In genomic region chr11:121328213-121328966, GRCh38 we compare ENCODE assay signal across 1 cellular context.
TF ChIP-seq lines count a peak whose summit lies in the region.

No MANE protein-coding gene starts in this region.

TF ChIP-seq in SK-N-SH, 30 proteins besides CTCF, POLR2A, EP300 and RAD21 (continued from another document):
- no peak for TF ChIP-seq PBX3 (IDR thresholded peaks at IDR 0.05)
- TF ChIP-seq MXI1 (IDR thresholded peaks at IDR 0.05; ENCODE audit: low read depth, low read length), result no peak
